Comparison of ENCODE assay signal across 13 cellular contexts in the genomic region with DNA sequence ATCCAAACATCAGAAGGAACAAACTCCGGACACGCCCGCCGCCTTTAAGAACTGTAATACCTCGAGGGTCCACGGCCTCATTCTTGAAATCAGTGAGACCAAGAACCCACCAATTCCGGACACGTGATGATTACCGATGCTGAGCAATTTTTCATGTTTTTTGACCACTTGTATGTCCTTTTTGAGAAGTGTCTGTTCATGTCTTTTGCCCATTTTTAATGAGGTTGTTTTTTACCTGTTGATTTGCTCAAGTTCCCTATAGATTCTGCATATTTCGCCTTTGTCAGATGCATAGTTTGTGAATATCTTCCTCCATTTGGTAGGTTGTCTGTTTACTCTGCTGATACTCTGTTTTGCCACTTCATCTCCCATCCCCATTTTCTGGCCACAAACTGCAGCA.
DNase-seq lines count a peak whose midpoint lies in the region; ATAC-seq and TF ChIP-seq lines count a peak whose summit lies in the region.
"Had no signal": no experiment of that assay in that cellular context is flagged by ENCODE, and none has a peak within 500 bp of the region (broad histone marks: within the 10 kb centered on the region; RNA-seq: fewer than 3 reads in every experiment).

No MANE protein-coding gene starts in this region.

- peak overlapping the region; percentile 65 for H3K4me2 ChIP-seq in Loucy (ENCODE audit: low read depth, low read length, poor library complexity, severe bottlenecking)

- no peaks in the 10 kb centered on the region for H3K36me3 ChIP-seq in Loucy (ENCODE audit: insufficient read depth, low read length)
- H3K36me3 ChIP-seq in esophagus (ENCODE audit: control insufficient read depth in 2 of 2, insufficient read depth in 2 of 2, low read length in 1 of 2), result no peaks in the 10 kb centered on the region
- no peaks in the 10 kb centered on the region for H3K36me3 ChIP-seq in prostate gland

- H3F3A ChIP-seq in Loucy (ENCODE audit: low read depth), result no peaks in the 10 kb centered on the region

- H3K79me2 ChIP-seq in Loucy (ENCODE audit: insufficient read depth, low read length), result no peaks in the 10 kb centered on the region

- in situ Hi-C loops in GM13977 (cut with MboI; ENCODE audit: low pct_unique_long_range_greater_than_20kb, low sequenced_read_pairs, unreplicated experiment), result no loop called here

- no peak for ATAC-seq in activated naive CD8-positive, alpha-beta T cell treated with anti-CD3 and anti-CD28 coated beads, Interleukin-2, amount 50 U/mL, for 24 hours

- peaks cover 9% of the 10 kb centered on the region for H3K36me3 Mint-ChIP-seq in activated naive CD8-positive, alpha-beta T cell treated with anti-CD3 and anti-CD28 coated beads, Interleukin-2, amount 50 U/mL, for 24 hours (ENCODE audit: low read depth)

- H3K27ac ChIP-seq in C4-2B (peak overlapping the region; percentile 90), esophagus (ENCODE audit: low read depth in 2 of 2, low read length in 1 of 2) (peak overlapping the region; percentile 77 to 81), prostate gland (peak overlapping the region; percentile 68 to 75)

- TF ChIP-seq CTCF in C4-2B (conservative IDR thresholded peaks at IDR 0.05), result no peak
- no peak for TF ChIP-seq CTCF in Loucy (conservative IDR thresholded peaks at IDR 0.05; ENCODE audit: low read length)
- no peak for TF ChIP-seq CTCF in prostate gland (IDR thresholded peaks at IDR 0.05)
- no peak for TF ChIP-seq CTCF in GM13977 (IDR thresholded peaks at IDR 0.05; ENCODE audit: extremely low read depth, insufficient read depth, missing control alignments)

- H3K27me3 ChIP-seq in Loucy (ENCODE audit: insufficient read depth, low read length, poor library complexity, severe bottlenecking) (peaks cover 75% of the 10 kb centered on the region), esophagus (ENCODE audit: control insufficient read depth in 1 of 2, insufficient read depth in 2 of 2, low read length in 2 of 2) (no peaks in the 10 kb centered on the region), prostate gland (replicated peaks; ENCODE audit: insufficient read depth) (no peaks in the 10 kb centered on the region)

- H2AFZ ChIP-seq in Loucy (ENCODE audit: low read length), result no peak overlapping the region

- intact Hi-C loops in prostate gland (cut with DNase I), result no loop called here

- no peak overlapping the region for H3K4me3 Mint-ChIP-seq in activated naive CD8-positive, alpha-beta T cell treated with anti-CD3 and anti-CD28 coated beads, Interleukin-2, amount 50 U/mL, for 24 hours
- H3K4me3 Mint-ChIP-seq: activated T-cell treated with anti-CD3 and anti-CD28 coated beads, Interleukin-2, amount 50 U/mL, for 4 hours had no signal

- no peaks in the 10 kb centered on the region for H4K20me1 ChIP-seq in Loucy (ENCODE audit: insufficient read depth, low read length, poor library complexity, severe bottlenecking)

- H3K4me1 ChIP-seq in Loucy (ENCODE audit: insufficient read depth, low read length, poor library complexity, severe bottlenecking) (peaks cover 13% of the 10 kb centered on the region), esophagus (ENCODE audit: control insufficient read depth in 2 of 2, insufficient read depth in 2 of 2, low read length in 1 of 2) (peaks cover 2 to 5% of the 10 kb centered on the region in 2 donors), prostate gland (replicated peaks) (peaks cover 3% of the 10 kb centered on the region)

- peaks cover 31% of the 10 kb centered on the region for H3K4me1 Mint-ChIP-seq in activated naive CD8-positive, alpha-beta T cell treated with anti-CD3 and anti-CD28 coated beads, Interleukin-2, amount 50 U/mL, for 24 hours

- 97% methylated on average over 10 of the region's 10 CpGs for WGBS in esophagus, 2 donors
- WGBS in prostate gland, result 91% methylated on average over 10 of the region's 10 CpGs

- no peaks in the 10 kb centered on the region for H3K27me3 Mint-ChIP-seq in activated naive CD8-positive, alpha-beta T cell treated with anti-CD3 and anti-CD28 coated beads, Interleukin-2, amount 50 U/mL, for 24 hours

- H3K27ac Mint-ChIP-seq in activated naive CD8-positive, alpha-beta T cell treated with anti-CD3 and anti-CD28 coated beads, Interleukin-2, amount 50 U/mL, for 24 hours, result no peak overlapping the region

- DNase-seq in prostate gland (ENCODE audit: low spot score) (no peak), DMS53 treated with DMSO at 0.1 percent for 48 hours (lab: John Stamatoyannopoulos, UW; ENCODE audit: unreplicated experiment) (no peak), GM13977 (ENCODE audit: low spot score) (no peak)
- DNase-seq in stimulated activated CD4-positive, alpha-beta T cell treated with anti-CD3 and anti-CD28 coated beads, Interleukin-4, amount 100 ng/mL, for 1 hour, result no peak
- no peak for DNase-seq in activated naive CD8-positive, alpha-beta T cell treated with anti-CD3 and anti-CD28 coated beads, Interleukin-2, amount 50 U/mL, for 24 hours
- DNase-seq: activated T-cell treated with anti-CD3 and anti-CD28 coated beads, Interleukin-2, amount 50 U/mL, for 4 hours; cerebellar nuclear complex; kidney glomerular epithelial cell; NCI-H2171; retina had no signal

- TF ChIP-seq POLR2A in prostate gland (IDR thresholded peaks at IDR 0.05), result no peak

- no peak overlapping the region for H3K9ac ChIP-seq in Loucy (ENCODE audit: low read depth, low read length, poor library complexity, severe bottlenecking)

- H3K9me3 Mint-ChIP-seq in activated naive CD8-positive, alpha-beta T cell treated with anti-CD3 and anti-CD28 coated beads, Interleukin-2, amount 50 U/mL, for 24 hours, result peaks cover 10% of the 10 kb centered on the region

- no peaks in the 10 kb centered on the region for H3K9me3 ChIP-seq in Loucy (ENCODE audit: insufficient read depth, low read depth, low read length)
- no peaks in the 10 kb centered on the region for H3K9me3 ChIP-seq in esophagus (ENCODE audit: control insufficient read depth in 2 of 2, insufficient read depth in 1 of 2, low read depth in 1 of 2, low read length in 1 of 2)
- H3K9me3 ChIP-seq in prostate gland, result no peaks in the 10 kb centered on the region

- no peaks in the 10 kb centered on the region for H3K9me2 ChIP-seq in Loucy (replicated peaks; ENCODE audit: low read depth, low read length)

- H3K4me3 ChIP-seq in Loucy (ENCODE audit: low read length, poor library complexity, severe bottlenecking), result peak overlapping the region; percentile 33
- H3K4me3 ChIP-seq in esophagus (ENCODE audit: low read depth in 1 of 2, low read length in 2 of 2), result no peak overlapping the region
- no peak overlapping the region for H3K4me3 ChIP-seq in prostate gland
